Comparison of ENCODE assay signal across 26 cellular contexts in the genomic region with DNA sequence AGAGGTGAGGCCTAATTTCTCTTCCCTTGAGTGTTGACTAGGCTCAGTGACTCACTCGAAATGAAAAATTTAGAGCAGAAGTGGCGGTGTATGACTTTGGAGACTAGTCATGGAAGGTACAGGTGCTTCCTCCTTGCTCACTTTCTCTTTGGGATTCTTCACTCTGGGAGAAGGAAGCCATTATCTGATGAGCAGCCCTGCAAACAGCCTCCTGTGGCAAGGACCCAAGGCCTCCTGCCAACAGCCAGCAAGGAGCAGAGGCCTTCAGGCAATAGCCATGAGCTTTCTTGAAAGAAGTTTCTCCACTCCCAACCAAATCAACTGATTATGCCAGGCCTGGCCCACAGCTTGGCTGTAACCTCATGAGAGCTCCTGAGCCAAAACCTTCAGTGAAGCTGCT.
"Had no signal": no experiment of that assay in that cellular context is flagged by ENCODE, and none has a peak within 500 bp of the region (broad histone marks: within the 10 kb centered on the region; RNA-seq: fewer than 3 reads in every experiment).

No MANE protein-coding gene starts in this region.

- H3K27me3 Mint-ChIP-seq: activated CD4-positive, alpha-beta T cell treated with anti-CD3 and anti-CD28 coated beads, Interleukin-2, amount 10 ng/mL, durations not matched to agents 7 days and 5 days; activated CD8-positive, alpha-beta T cell treated with anti-CD3 and anti-CD28 coated beads for 36 hours; activated T-helper 17 cell treated with anti-CD3 and anti-CD28 coated beads, Interleukin-2, amount 50 U/mL, for 72 hours; naive thymus-derived CD4-positive, alpha-beta T cell had no signal

- H3K4me1 Mint-ChIP-seq: activated CD4-positive, alpha-beta T cell treated with anti-CD3 and anti-CD28 coated beads, Interleukin-2, amount 10 ng/mL, durations not matched to agents 7 days and 5 days; activated T-helper 17 cell treated with anti-CD3 and anti-CD28 coated beads, Interleukin-2, amount 50 U/mL, for 72 hours; naive thymus-derived CD4-positive, alpha-beta T cell; neural progenitor cell had no signal

- H3K4me2 ChIP-seq: neural progenitor cell had no signal

- H3K4me1 ChIP-seq: esophagus muscularis mucosa, gastroesophageal sphincter, neural progenitor cell, spleen, upper lobe of right lung had no signal

- FAIRE-seq: islet of Langerhans had no signal

- ATAC-seq: activated CD8-positive, alpha-beta T cell treated with anti-CD3 and anti-CD28 coated beads for 36 hours; activated naive CD4-positive, alpha-beta T cell treated with anti-CD3 and anti-CD28 coated beads, Interleukin-2, amount 50 U/mL, for 72 hours; activated T-helper 17 cell treated with anti-CD3 and anti-CD28 coated beads, Interleukin-2, amount 50 U/mL, for 72 hours; gastroesophageal sphincter; left colon; naive thymus-derived CD4-positive, alpha-beta T cell; upper lobe of right lung had no signal

- H3K4me3 ChIP-seq: esophagus muscularis mucosa, gastroesophageal sphincter, lung, neural progenitor cell, spleen, upper lobe of right lung had no signal

- H3K36me3 Mint-ChIP-seq: activated naive CD4-positive, alpha-beta T cell treated with anti-CD3 and anti-CD28 coated beads, Interleukin-2, amount 50 U/mL, for 72 hours; naive thymus-derived CD4-positive, alpha-beta T cell; neural progenitor cell had no signal

- H3K36me3 ChIP-seq: brain microvascular endothelial cell, esophagus muscularis mucosa, gastroesophageal sphincter, neural progenitor cell, spleen, upper lobe of right lung, WERI-Rb-1 had no signal

- H3K27ac ChIP-seq: brain microvascular endothelial cell, esophagus muscularis mucosa, gastroesophageal sphincter, neural progenitor cell, spleen, upper lobe of right lung, WERI-Rb-1 had no signal

- H3K4me3 Mint-ChIP-seq: activated CD4-positive, alpha-beta T cell treated with anti-CD3 and anti-CD28 coated beads, Interleukin-2, amount 10 ng/mL, durations not matched to agents 7 days and 5 days; activated CD8-positive, alpha-beta T cell treated with anti-CD3 and anti-CD28 coated beads for 36 hours; activated T-helper 17 cell treated with anti-CD3 and anti-CD28 coated beads, Interleukin-2, amount 50 U/mL, for 72 hours; naive thymus-derived CD4-positive, alpha-beta T cell; neural progenitor cell; T-helper 2 cell treated with Interferon-gamma antibody and Interleukin-4, amounts not matched to agents 5 μg/mL and 100 μg/mL, for 36 hours had no signal

- H3K9me3 ChIP-seq: esophagus muscularis mucosa, gastroesophageal sphincter, upper lobe of right lung had no signal

- H3K27me3 ChIP-seq: brain microvascular endothelial cell, gastroesophageal sphincter, neural progenitor cell, spleen, upper lobe of right lung had no signal

- H3K9me3 Mint-ChIP-seq: activated CD4-positive, alpha-beta T cell treated with anti-CD3 and anti-CD28 coated beads, Interleukin-2, amount 10 ng/mL, durations not matched to agents 7 days and 5 days; activated CD8-positive, alpha-beta T cell treated with anti-CD3 and anti-CD28 coated beads for 36 hours; neural progenitor cell; T-helper 2 cell treated with Interferon-gamma antibody and Interleukin-4, amounts not matched to agents 5 μg/mL and 100 μg/mL, for 36 hours had no signal

- H3K27ac Mint-ChIP-seq: activated CD4-positive, alpha-beta T cell treated with anti-CD3 and anti-CD28 coated beads, Interleukin-2, amount 10 ng/mL, durations not matched to agents 7 days and 5 days; activated CD8-positive, alpha-beta T cell treated with anti-CD3 and anti-CD28 coated beads for 36 hours; activated naive CD4-positive, alpha-beta T cell treated with anti-CD3 and anti-CD28 coated beads, Interleukin-2, amount 50 U/mL, for 72 hours; activated T-helper 17 cell treated with anti-CD3 and anti-CD28 coated beads, Interleukin-2, amount 50 U/mL, for 72 hours; naive thymus-derived CD4-positive, alpha-beta T cell; neural progenitor cell; T-helper 2 cell treated with Interferon-gamma antibody and Interleukin-4, amounts not matched to agents 5 μg/mL and 100 μg/mL, for 36 hours had no signal

- DNase-seq: activated CD4-positive, alpha-beta T cell treated with anti-CD3 and anti-CD28 coated beads, Interleukin-2, amount 10 ng/mL, durations not matched to agents 7 days and 5 days; activated CD4-positive, CD25-positive, alpha-beta regulatory T cell treated with anti-CD3 and anti-CD28 coated beads, Interleukin-2, amount 50 U/mL, for 72 hours; activated CD8-positive, alpha-beta T cell treated with anti-CD3 and anti-CD28 coated beads for 36 hours; activated T-cell treated with anti-CD3 and anti-CD28 coated beads, Interleukin-2, amount 50 U/mL, for 1 hour; aorta; brain microvascular endothelial cell; central memory CD4-positive, alpha-beta T cell; dermis blood vessel endothelial cell; effector CD8-positive, alpha-beta T cell; head of caudate nucleus; left colon; naive thymus-derived CD4-positive, alpha-beta T cell; retina; spleen; stimulated activated CD4-positive, alpha-beta T cell treated with anti-CD3 and anti-CD28 coated beads, Interleukin-4, amount 100 ng/mL, for 1 hour; stimulated activated naive CD4-positive, alpha-beta T cell treated with Interleukin-2 at 50 U/mL for 16 hours; upper lobe of right lung; WERI-Rb-1 had no signal

- H3K9ac ChIP-seq: neural progenitor cell had no signal

- H2AFZ ChIP-seq: neural progenitor cell had no signal
